In the genomic region with DNA sequence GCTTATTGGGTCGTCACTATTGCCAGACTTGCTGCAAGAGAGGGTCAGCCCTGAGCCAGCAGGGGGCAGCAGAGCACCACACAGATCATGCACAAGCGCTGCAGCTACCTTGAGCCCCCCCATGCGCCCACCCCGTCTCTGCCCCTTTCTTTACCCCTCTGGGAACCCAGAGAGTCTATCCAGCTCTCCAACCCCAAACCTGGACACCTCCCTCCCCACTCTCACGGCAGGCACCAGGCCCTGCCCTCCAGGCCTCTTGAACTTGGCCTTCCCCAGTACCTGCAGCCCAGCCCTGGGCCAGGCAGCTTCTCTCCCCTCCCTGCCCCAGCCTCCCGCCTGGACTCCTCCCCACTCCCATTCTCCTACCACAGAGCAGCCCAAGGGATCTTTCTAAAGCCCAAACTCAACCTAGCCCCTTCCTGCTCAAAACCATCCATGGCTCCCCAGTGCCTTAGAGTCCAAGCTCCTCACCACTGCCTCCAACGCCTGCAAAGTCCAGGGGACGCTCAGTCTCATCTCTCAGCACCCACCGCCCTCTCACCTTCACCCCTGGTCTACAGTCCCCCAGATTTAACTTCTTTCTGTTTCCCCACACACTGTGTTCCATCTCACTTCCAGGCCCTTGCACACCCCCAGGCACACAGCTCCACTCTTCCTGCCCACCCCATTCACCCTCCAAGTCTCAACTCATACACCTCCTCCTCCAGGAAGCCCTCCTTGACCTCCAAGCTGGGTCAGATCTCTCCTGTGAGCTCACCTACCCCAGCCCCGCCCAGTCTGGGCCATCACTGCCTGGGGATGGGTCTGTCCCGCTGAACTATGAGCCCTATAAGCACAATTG, we compare ENCODE assay signal across 8 cellular contexts. TPM values are rescaled to one million over a fixed set of nuclear protein-coding genes. Genes with fewer than 3 reads are reported as not detected.
DNase-seq lines count a peak whose midpoint lies in the region; ATAC-seq and TF ChIP-seq lines count a peak whose summit lies in the region.

No MANE protein-coding gene starts in this region.

- H3K79me2 ChIP-seq in PC-9 (ENCODE audit: low read depth): no peaks in the 10 kb centered on the region

- peak; percentile 98 for TF ChIP-seq CTCF in PC-9 (conservative IDR thresholded peaks at IDR 0.05)
- peak; percentile 94 for TF ChIP-seq CTCF in fibroblast of mammary gland (conservative IDR thresholded peaks at IDR 0.05; ENCODE audit: control insufficient read depth, insufficient read depth, low read depth, low read length)

- peaks cover 6 to 36% (median 22%) of the 10 kb centered on the region in 4 donors for H3K4me1 Mint-ChIP-seq in CD4-positive, CD25-positive, alpha-beta regulatory T cell
- H3K4me1 Mint-ChIP-seq in activated T-cell treated with anti-CD3 and anti-CD28 coated beads, Interleukin-2, amount 50 U/mL, for 4 hours (ENCODE audit: low read depth): peaks cover 35% of the 10 kb centered on the region

- intact Hi-C loops in PC-9 (cut with micrococcal nuclease; ENCODE audit: unreplicated experiment): loop anchor here (1.0 to 2.0 kb wide), 4 partner anchors 35 to 155 kb away; no protein-coding TSS in a partner anchor

- peak overlapping the region; percentile 88 for H2AK5ac ChIP-seq in neuronal stem cell (ENCODE audit: low read depth, low read length)

- CTCF ChIA-PET in PC-9 (lab: Charles Lee): interaction anchor here (0.6 to 1.9 kb wide), 7 partner anchors 29 to 119 kb away, joined by 3 to 16 read pairs (median 5); no protein-coding TSS in a partner anchor

- no peaks in the 10 kb centered on the region for H3K36me3 Mint-ChIP-seq in CD4-positive, CD25-positive, alpha-beta regulatory T cell
- H3K36me3 Mint-ChIP-seq in activated T-cell treated with anti-CD3 and anti-CD28 coated beads, Interleukin-2, amount 50 U/mL, for 4 hours (ENCODE audit: insufficient read depth): no peaks in the 10 kb centered on the region

- H3K79me1 ChIP-seq in neuronal stem cell (ENCODE audit: low read depth, low read length): no peaks in the 10 kb centered on the region

- peak overlapping the region; percentile 35 for H3K18ac ChIP-seq in neuronal stem cell (ENCODE audit: low read length)

- no peaks in the 10 kb centered on the region for H4K20me1 ChIP-seq in PC-9 (ENCODE audit: insufficient read depth)

- peaks cover 66% of the 10 kb centered on the region for H3F3A ChIP-seq in PC-9 (ENCODE audit: insufficient read depth, low read depth)

- H3K27ac Mint-ChIP-seq in CD4-positive, CD25-positive, alpha-beta regulatory T cell: peak overlapping the region in 2 of 3 donors; percentile 3 to 11

- H3K9me2 ChIP-seq in PC-9 (ENCODE audit: insufficient read depth): no peaks in the 10 kb centered on the region

- H3K4me3 ChIP-seq in CD4-positive, CD25-positive, alpha-beta regulatory T cell (ENCODE audit: low read depth, low read length): no peak overlapping the region
- no peak overlapping the region for H3K4me3 ChIP-seq in PC-9
- H3K4me3 ChIP-seq in fibroblast of mammary gland (ENCODE audit: control insufficient read depth, low read depth, low read length): no peak overlapping the region
- H3K4me3 ChIP-seq in neuronal stem cell (ENCODE audit: low read length in 2 of 2): no peak overlapping the region

- H3K36me3 ChIP-seq in CD4-positive, CD25-positive, alpha-beta regulatory T cell (ENCODE audit: control insufficient read depth, insufficient read depth, low read length): no peaks in the 10 kb centered on the region
- no peaks in the 10 kb centered on the region for H3K36me3 ChIP-seq in PC-9 (ENCODE audit: low read depth)
- no peaks in the 10 kb centered on the region for H3K36me3 ChIP-seq in neuronal stem cell (replicated peaks in 1 of 2; ENCODE audit: control insufficient read depth in 2 of 2, insufficient read depth in 2 of 2, low read length in 2 of 2)

- no peak overlapping the region for H4K8ac ChIP-seq in neuronal stem cell (ENCODE audit: low read depth, low read length)

- H3K27me3 Mint-ChIP-seq in CD4-positive, CD25-positive, alpha-beta regulatory T cell: peaks cover 12% of the 10 kb centered on the region
- H3K27me3 Mint-ChIP-seq in activated T-cell treated with anti-CD3 and anti-CD28 coated beads, Interleukin-2, amount 50 U/mL, for 4 hours (ENCODE audit: low read depth): peaks cover 16% of the 10 kb centered on the region

- H3K9me3 ChIP-seq in CD4-positive, CD25-positive, alpha-beta regulatory T cell (ENCODE audit: control insufficient read depth in 2 of 2, low read length in 2 of 2): no peaks in the 10 kb centered on the region
- H3K9me3 ChIP-seq in PC-9 (ENCODE audit: insufficient read depth, low read depth): no peaks in the 10 kb centered on the region
- no peaks in the 10 kb centered on the region for H3K9me3 ChIP-seq in neuronal stem cell (replicated peaks in 1 of 2; ENCODE audit: control insufficient read depth in 2 of 2, insufficient read depth in 1 of 2, low read depth in 1 of 2, low read length in 2 of 2)

- peak overlapping the region; percentile 79 for H2BK15ac ChIP-seq in neuronal stem cell (ENCODE audit: low read length)

- no peak overlapping the region for H2BK120ac ChIP-seq in neuronal stem cell (ENCODE audit: low read depth, low read length)

- WGBS in neuronal stem cell (ENCODE audit: extremely low coverage in 2 of 2, insufficient read length in 2 of 2, insufficient replicate concordance in 1 of 2), 2 donors: no CpG with 5 or more reads among the region's 11 CpGs

- H2BK5ac ChIP-seq in neuronal stem cell (ENCODE audit: low read length): peak overlapping the region; percentile 49

- H3K14ac ChIP-seq in neuronal stem cell (ENCODE audit: low read length): no peak overlapping the region

- no peaks in the 10 kb centered on the region for H3K27me3 ChIP-seq in CD4-positive, CD25-positive, alpha-beta regulatory T cell (ENCODE audit: control insufficient read depth, insufficient read depth, low read length)
- H3K27me3 ChIP-seq in PC-9 (ENCODE audit: insufficient read depth, low read depth) (no peaks in the 10 kb centered on the region), neuronal stem cell (ENCODE audit: control insufficient read depth in 3 of 3, insufficient read depth in 3 of 3, low read depth in 1 of 3, low read length in 3 of 3) (no peaks in the 10 kb centered on the region)

- POLR2A ChIA-PET in PC-9 (lab: Charles Lee; ENCODE audit: unreplicated experiment): interaction anchor here (0.5 to 0.7 kb wide), 4 partner anchors 20 to 174 kb away, joined by 3 to 11 read pairs (median 6); no protein-coding TSS in a partner anchor

- ATAC-seq in CD4-positive, CD25-positive, alpha-beta regulatory T cell (ENCODE audit: low read depth in 2 of 2): peak; percentile 33 to 40
- peak; percentile 32 to 39 for ATAC-seq in activated T-cell treated with anti-CD3 and anti-CD28 coated beads, Interleukin-2, amount 50 U/mL, for 4 hours
- no peak for ATAC-seq in HG03520 (IDR thresholded peaks at IDR 0.05; ENCODE audit: unreplicated experiment)

- H4K91ac ChIP-seq in neuronal stem cell (ENCODE audit: low read depth, low read length, poor library complexity): no peak overlapping the region

- H3K9me3 Mint-ChIP-seq in CD4-positive, CD25-positive, alpha-beta regulatory T cell: no peaks in the 10 kb centered on the region
- H3K9me3 Mint-ChIP-seq in activated T-cell treated with anti-CD3 and anti-CD28 coated beads, Interleukin-2, amount 50 U/mL, for 4 hours: no peaks in the 10 kb centered on the region

- no peak overlapping the region for H3K4ac ChIP-seq in neuronal stem cell (ENCODE audit: low read length)

- no TSS peak for BruUV-seq in PC-9 (replicated peaks; lab: Mats Ljungman, UMichigan)

- H3K4me2 ChIP-seq in PC-9 (peak overlapping the region; percentile 8; the same call in 1 of the 2 replicates), neuronal stem cell (ENCODE audit: insufficient read depth, low read length, poor library complexity, severe bottlenecking) (no peak overlapping the region)

- DNase-seq in CD4-positive, CD25-positive, alpha-beta regulatory T cell: peak; percentile 67 to 77 (median 68)
- DNase-seq in HK-2 (ENCODE audit: unreplicated experiment) (peak; percentile 74), PC-9 (peak; percentile 60 to 76), fibroblast of mammary gland (ENCODE audit: low read depth) (peak; percentile 64), neuronal stem cell (ENCODE audit: low spot score) (peak; percentile 75), stromal cell of bone marrow (ENCODE audit: low read depth) (peak; percentile 21)
- DNase-seq in activated T-cell treated with anti-CD3 and anti-CD28 coated beads, Interleukin-2, amount 50 U/mL, for 4 hours: peak; percentile 79

- H3K4me1 ChIP-seq in CD4-positive, CD25-positive, alpha-beta regulatory T cell (ENCODE audit: control insufficient read depth, insufficient read depth, low read length, poor library complexity, severe bottlenecking): peaks cover 17% of the 10 kb centered on the region
- H3K4me1 ChIP-seq in PC-9 (replicated peaks; ENCODE audit: insufficient read depth) (peaks cover 83% of the 10 kb centered on the region), neuronal stem cell (ENCODE audit: control insufficient read depth in 2 of 2, insufficient read depth in 1 of 2, low read depth in 1 of 2, low read length in 2 of 2) (no peaks in the 10 kb centered on the region)

- H2AFZ ChIP-seq in PC-9 (no peak overlapping the region), neuronal stem cell (ENCODE audit: low read length) (peak overlapping the region; percentile 41)

- H3K9ac ChIP-seq in neuronal stem cell (ENCODE audit: low read depth, low read length, poor library complexity): peak overlapping the region; percentile 82

- no peak overlapping the region for H2BK12ac ChIP-seq in neuronal stem cell (ENCODE audit: low read length)

- H3K4me3 Mint-ChIP-seq in CD4-positive, CD25-positive, alpha-beta regulatory T cell: peak overlapping the region in 1 of 4 donors; percentile 21
- no peak overlapping the region for H3K4me3 Mint-ChIP-seq in activated T-cell treated with anti-CD3 and anti-CD28 coated beads, Interleukin-2, amount 50 U/mL, for 4 hours

- no peak overlapping the region for H3K27ac ChIP-seq in CD4-positive, CD25-positive, alpha-beta regulatory T cell (ENCODE audit: insufficient read depth, low read length, poor library complexity, severe bottlenecking)
- H3K27ac ChIP-seq in PC-9 (peak overlapping the region; percentile 100), neuronal stem cell (replicated peaks; ENCODE audit: low read length) (no peak overlapping the region)

- H3K23ac ChIP-seq in neuronal stem cell (ENCODE audit: low read depth, low read length, poor library complexity): no peak overlapping the region

RNA-seq across cellular contexts. Expression of gene CEACAM16, which starts 9.4 kb away (rescaled TPM):
- total RNA-seq in CD4-positive, CD25-positive, alpha-beta regulatory T cell: not detected
- not detected for polyA plus RNA-seq in CD4-positive, CD25-positive, alpha-beta regulatory T cell
- total RNA-seq in PC-9 (2021): not detected in 2 replicates
- total RNA-seq in activated T-cell treated with anti-CD3 and anti-CD28 coated beads, Interleukin-2, amount 50 U/mL, for 4 hours: not detected
- not detected for polyA plus RNA-seq in neuronal stem cell (2013, experiment 1 of 2)
- polyA plus RNA-seq in neuronal stem cell (2013, experiment 2 of 2): not detected

RNA-seq across cellular contexts. Expression of gene CEACAM19, which starts 18.2 kb away (rescaled TPM):
- not detected for total RNA-seq in CD4-positive, CD25-positive, alpha-beta regulatory T cell
- not detected for polyA plus RNA-seq in CD4-positive, CD25-positive, alpha-beta regulatory T cell
- total RNA-seq in PC-9 (2021): 4.8 and 8.0 TPM in 2 replicates
- under 1 TPM; 0.33 to 0.86 (median 0.74) TPM for total RNA-seq in activated T-cell treated with anti-CD3 and anti-CD28 coated beads, Interleukin-2, amount 50 U/mL, for 4 hours
- polyA plus RNA-seq in neuronal stem cell (2013, experiment 1 of 2): 2.2 TPM
- polyA plus RNA-seq in neuronal stem cell (2013, experiment 2 of 2): 2.2 TPM

RNA-seq across cellular contexts. Expression of gene PVR, which starts 45.8 kb away (rescaled TPM):
- total RNA-seq in CD4-positive, CD25-positive, alpha-beta regulatory T cell: 0.37 TPM
- polyA plus RNA-seq in CD4-positive, CD25-positive, alpha-beta regulatory T cell: under 1 TPM in 1 of 4 donors, not detected in 3; 0.25 TPM
- 50.8 and 52.1 TPM in 2 replicates for total RNA-seq in PC-9 (2021)
- 10 to 100 TPM in 1 of 3 donors, 1 to 10 TPM in 2; 8.5 to 13.9 (median 9.9) TPM for total RNA-seq in activated T-cell treated with anti-CD3 and anti-CD28 coated beads, Interleukin-2, amount 50 U/mL, for 4 hours
- 5.7 TPM for polyA plus RNA-seq in neuronal stem cell (2013, experiment 1 of 2)
- 5.3 TPM for polyA plus RNA-seq in neuronal stem cell (2013, experiment 2 of 2)

RNA-seq across cellular contexts. Expression of gene BCL3, which starts 59.0 kb away (rescaled TPM):
- 231 TPM for total RNA-seq in CD4-positive, CD25-positive, alpha-beta regulatory T cell
- 10 to 100 TPM in 1 of 4 donors, 1 to 10 TPM in 3; 3.4 to 12.5 (median 5.4) TPM for polyA plus RNA-seq in CD4-positive, CD25-positive, alpha-beta regulatory T cell
- total RNA-seq in PC-9 (2021): 36.1 and 38.9 TPM in 2 replicates
- 10 to 100 TPM; 27.9 to 35.3 (median 34.6) TPM for total RNA-seq in activated T-cell treated with anti-CD3 and anti-CD28 coated beads, Interleukin-2, amount 50 U/mL, for 4 hours
- polyA plus RNA-seq in neuronal stem cell (2013, experiment 1 of 2): 1.8 TPM
- polyA plus RNA-seq in neuronal stem cell (2013, experiment 2 of 2): 1.5 TPM

Comparison
In these comparisons a context has a peak if more than half of its experiments do, and no peak if none do; other contexts are left out.
1. DNase-seq: peak in every context shown above with its lines; median percentile 79 in activated T-cell treated with anti-CD3 and anti-CD28 coated beads, Interleukin-2, amount 50 U/mL, for 4 hours; 75 in neuronal stem cell; 74 in HK-2; 68 in CD4-positive, CD25-positive, alpha-beta regulatory T cell; 68 in PC-9; 64 in fibroblast of mammary gland; 21 in stromal cell of bone marrow.